ENCODE assay signal across 1 cellular context in the genomic region with DNA sequence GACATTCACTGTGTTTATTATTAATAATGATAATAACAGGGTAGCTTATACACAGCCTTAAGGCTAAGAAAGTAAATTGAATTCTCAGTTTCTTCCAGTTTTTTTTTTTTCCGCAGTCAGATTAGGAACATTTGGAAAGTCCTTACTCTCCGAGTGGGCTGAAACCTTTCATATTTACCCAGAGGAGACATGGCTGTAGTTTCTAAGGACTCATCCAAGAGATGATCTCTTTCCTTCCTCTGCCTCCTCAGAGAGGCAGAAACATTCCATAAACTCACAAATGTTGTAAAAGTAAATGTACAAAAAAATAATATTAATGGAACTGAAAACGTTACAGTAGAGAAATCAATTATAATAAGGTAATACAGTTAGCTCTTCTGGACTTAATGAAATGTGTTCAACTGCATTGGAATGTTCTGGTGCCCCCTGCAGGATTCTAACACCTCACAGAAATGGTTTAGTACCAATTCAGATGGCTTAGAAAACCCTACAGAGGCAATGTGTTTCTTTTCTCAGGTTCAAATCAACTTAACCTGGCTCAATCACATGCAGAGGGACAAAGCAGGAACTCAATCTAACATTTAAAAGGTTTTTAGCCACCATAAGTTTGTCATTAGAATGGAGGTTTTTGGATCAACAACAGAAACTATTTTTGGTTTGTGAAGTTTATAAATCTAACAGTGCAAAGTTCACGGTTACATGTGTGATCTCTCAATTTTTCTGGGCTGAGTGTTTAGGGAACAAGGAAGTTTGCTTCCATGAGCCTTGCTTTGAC.
TF ChIP-seq lines count a peak whose summit lies in the region.

No MANE protein-coding gene starts in this region.

TF ChIP-seq in liver, 16 proteins besides CTCF, POLR2A, EP300 and RAD21 (continued from another document):
- no peak for TF ChIP-seq GABPA (IDR thresholded peaks at IDR 0.05 in 1 of 2, conservative IDR thresholded peaks at IDR 0.05 in 1 of 2)
